10 cellular contexts compared by ENCODE assay signal in the genomic region with DNA sequence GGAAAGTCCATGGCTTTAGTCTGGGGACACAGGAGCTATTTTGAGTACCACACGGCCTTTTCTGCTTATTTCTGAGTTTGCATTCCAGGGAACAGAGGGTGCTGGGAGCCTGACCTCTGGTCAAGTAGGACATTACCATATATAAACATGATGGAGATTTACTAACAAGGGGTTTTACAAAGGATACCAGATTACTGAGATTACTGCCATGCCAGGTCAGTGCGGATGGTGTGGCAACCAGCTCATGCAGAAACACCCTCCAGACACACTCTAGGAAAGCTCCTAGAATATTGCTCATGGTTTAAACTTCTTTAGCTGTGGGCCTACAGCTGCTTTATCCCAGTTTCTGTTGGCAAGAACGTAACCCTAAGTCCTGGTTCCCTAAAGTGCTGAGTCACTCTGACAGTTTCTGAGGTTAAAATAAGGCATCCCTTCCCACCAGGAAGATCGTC. TPM values are rescaled to one million over a fixed set of nuclear protein-coding genes. Genes with fewer than 3 reads are reported as not detected.
DNase-seq lines count a peak whose midpoint lies in the region; ATAC-seq and TF ChIP-seq lines count a peak whose summit lies in the region.
"Had no signal": no experiment of that assay in that cellular context is flagged by ENCODE, and none has a peak within 500 bp of the region (broad histone marks: within the 10 kb centered on the region; RNA-seq: fewer than 3 reads in every experiment).

No MANE protein-coding gene starts in this region.

- H3K9me3 ChIP-seq in liver (ENCODE audit: control insufficient read depth in 4 of 4, low read length in 3 of 4) (no peaks in the 10 kb centered on the region), OCI-LY7 (ENCODE audit: low read length) (no peaks in the 10 kb centered on the region)
- H3K9me3 ChIP-seq: Peyer's patch had no signal

- POLR2A ChIA-PET in OCI-LY7 (lab: Charles Lee) (interaction anchor here (0.5 kb wide), 1 partner anchor 11 kb away, joined by 3 read pairs; no protein-coding TSS in a partner anchor), RWPE1 (lab: Yijun Ruan, JAX; ENCODE audit: low non-redundant PET) (no interaction called here)

- CTCF ChIA-PET in OCI-LY7 (lab: Charles Lee; ENCODE audit: unreplicated experiment) (no interaction called here), RWPE1 (lab: Yijun Ruan, JAX) (no interaction called here)

- no peaks in the 10 kb centered on the region for H4K20me1 ChIP-seq in OCI-LY7 (ENCODE audit: insufficient read depth, low read length)

- intact Hi-C loops in Right ventricle myocardium inferior (cut with DNase I): loop anchor here (10.0 kb wide), 1 partner anchor 51 kb away; a partner anchor contains a TSS
- intact Hi-C loops in cardiac septum (cut with DNase I): no loop called here
- intact Hi-C loops in OCI-LY7 (cut with micrococcal nuclease; ENCODE audit: unreplicated experiment): no loop called here

- no peak overlapping the region for H3K4me3 ChIP-seq in liver (ENCODE audit: low read depth in 1 of 3, low read length in 3 of 3)
- H3K4me3 ChIP-seq in OCI-LY7 (ENCODE audit: low read depth, low read length, poor library complexity, severe bottlenecking): no peak overlapping the region
- H3K4me3 ChIP-seq: Peyer's patch had no signal

- no peak overlapping the region for H2AFZ ChIP-seq in OCI-LY7 (ENCODE audit: low read length)

- TF ChIP-seq CTCF in liver (IDR thresholded peaks at IDR 0.05; ENCODE audit: low read depth, low read length, missing input control) (no peak), OCI-LY7 (conservative IDR thresholded peaks at IDR 0.05; ENCODE audit: low read length) (no peak), RWPE1 (conservative IDR thresholded peaks at IDR 0.05; ENCODE audit: low read depth) (no peak)

- no peaks in the 10 kb centered on the region for H3K27me3 ChIP-seq in liver (ENCODE audit: control insufficient read depth in 4 of 4, insufficient read depth in 4 of 4, low read length in 3 of 4)
- H3K27me3 ChIP-seq: Peyer's patch had no signal

- H3K4me1 ChIP-seq in liver (ENCODE audit: control insufficient read depth in 4 of 4, insufficient read depth in 4 of 4, low read length in 3 of 4) (no peaks in the 10 kb centered on the region), OCI-LY7 (ENCODE audit: insufficient read depth, low read length, poor library complexity, severe bottlenecking) (no peaks in the 10 kb centered on the region)
- H3K4me1 ChIP-seq: Peyer's patch had no signal

- H3K9me2 ChIP-seq in OCI-LY7 (ENCODE audit: insufficient read depth, low read length): no peaks in the 10 kb centered on the region; the same call in 1 of the 2 replicates

- BruUV-seq in OCI-LY7 (replicated peaks; lab: Mats Ljungman, UMichigan): no TSS peak

- DNase-seq in Right ventricle myocardium inferior (ENCODE audit: missing footprints): no peak
- no peak for DNase-seq in cardiac septum (ENCODE audit: low spot score)
- DNase-seq in dedifferentiated amniotic fluid mesenchymal stem cell (ENCODE audit: extremely low spot score): peak; percentile 78
- DNase-seq in NCI-H2081 treated with DMSO at 0.1 percent for 48 hours (lab: John Stamatoyannopoulos, UW): no peak
- no peak for DNase-seq in NCI-H1417 treated with DMSO at 0.1 percent for 48 hours (lab: John Stamatoyannopoulos, UW)
- no peak for DNase-seq in OCI-LY7 (ENCODE audit: low spot score)
- no peak for DNase-seq in RWPE1 (ENCODE audit: low spot score)
- DNase-seq: 8988T, Peyer's patch had no signal

- WGBS in liver: 70% methylated on average over 4 of the region's 4 CpGs

- H3K27ac ChIP-seq in liver (ENCODE audit: low read depth in 1 of 2, low read length in 2 of 2) (no peak overlapping the region), OCI-LY7 (ENCODE audit: low read depth, low read length, poor library complexity, severe bottlenecking) (no peak overlapping the region), RWPE1 (no peak overlapping the region)

- H3K36me3 ChIP-seq in liver (ENCODE audit: control insufficient read depth in 4 of 4, insufficient read depth in 3 of 4, low read depth in 1 of 4, low read length in 3 of 4) (no peaks in the 10 kb centered on the region), OCI-LY7 (ENCODE audit: insufficient read depth, low read length) (no peaks in the 10 kb centered on the region)
- H3K36me3 ChIP-seq: Peyer's patch had no signal

- H3K4me2 ChIP-seq in OCI-LY7 (ENCODE audit: low read length): no peak overlapping the region

- no peaks in the 10 kb centered on the region for H3K79me2 ChIP-seq in OCI-LY7 (ENCODE audit: insufficient read depth, low read depth, low read length)

- TF ChIP-seq RAD21 in liver (IDR thresholded peaks at IDR 0.05): no peak

- no peak overlapping the region for H3K9ac ChIP-seq in liver (ENCODE audit: low read depth in 1 of 2, low read length in 2 of 2)

- peak; percentile 65 for ATAC-seq in Right ventricle myocardium inferior

TF ChIP-seq in liver, 16 proteins besides CTCF, POLR2A, EP300 and RAD21:
- TF ChIP-seq SP1 (IDR thresholded peaks at IDR 0.05) (peak; percentile 3), GABPA (IDR thresholded peaks at IDR 0.05 in 1 of 2, conservative IDR thresholded peaks at IDR 0.05 in 1 of 2) (no peak), HNF4G (IDR thresholded peaks at IDR 0.05) (no peak), FOXA2 (IDR thresholded peaks at IDR 0.05) (no peak), YY1 (IDR thresholded peaks at IDR 0.05) (no peak), RXRA (IDR thresholded peaks at IDR 0.05) (peak in 1 of 2 donors; percentile 20), NR2F2 (IDR thresholded peaks at IDR 0.05) (peak; percentile 84)
- TF ChIP-seq, protein P1, sequence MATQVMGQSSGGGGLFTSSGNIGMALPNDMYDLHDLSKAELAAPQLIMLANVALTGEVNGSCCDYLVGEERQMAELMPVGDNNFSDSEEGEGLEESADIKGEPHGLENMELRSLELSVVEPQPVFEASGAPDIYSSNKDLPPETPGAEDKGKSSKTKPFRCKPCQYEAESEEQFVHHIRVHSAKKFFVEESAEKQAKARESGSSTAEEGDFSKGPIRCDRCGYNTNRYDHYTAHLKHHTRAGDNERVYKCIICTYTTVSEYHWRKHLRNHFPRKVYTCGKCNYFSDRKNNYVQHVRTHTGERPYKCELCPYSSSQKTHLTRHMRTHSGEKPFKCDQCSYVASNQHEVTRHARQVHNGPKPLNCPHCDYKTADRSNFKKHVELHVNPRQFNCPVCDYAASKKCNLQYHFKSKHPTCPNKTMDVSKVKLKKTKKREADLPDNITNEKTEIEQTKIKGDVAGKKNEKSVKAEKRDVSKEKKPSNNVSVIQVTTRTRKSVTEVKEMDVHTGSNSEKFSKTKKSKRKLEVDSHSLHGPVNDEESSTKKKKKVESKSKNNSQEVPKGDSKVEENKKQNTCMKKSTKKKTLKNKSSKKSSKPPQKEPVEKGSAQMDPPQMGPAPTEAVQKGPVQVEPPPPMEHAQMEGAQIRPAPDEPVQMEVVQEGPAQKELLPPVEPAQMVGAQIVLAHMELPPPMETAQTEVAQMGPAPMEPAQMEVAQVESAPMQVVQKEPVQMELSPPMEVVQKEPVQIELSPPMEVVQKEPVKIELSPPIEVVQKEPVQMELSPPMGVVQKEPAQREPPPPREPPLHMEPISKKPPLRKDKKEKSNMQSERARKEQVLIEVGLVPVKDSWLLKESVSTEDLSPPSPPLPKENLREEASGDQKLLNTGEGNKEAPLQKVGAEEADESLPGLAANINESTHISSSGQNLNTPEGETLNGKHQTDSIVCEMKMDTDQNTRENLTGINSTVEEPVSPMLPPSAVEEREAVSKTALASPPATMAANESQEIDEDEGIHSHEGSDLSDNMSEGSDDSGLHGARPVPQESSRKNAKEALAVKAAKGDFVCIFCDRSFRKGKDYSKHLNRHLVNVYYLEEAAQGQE (IDR thresholded peaks at IDR 0.05): no peak
- TF ChIP-seq, protein P2, sequence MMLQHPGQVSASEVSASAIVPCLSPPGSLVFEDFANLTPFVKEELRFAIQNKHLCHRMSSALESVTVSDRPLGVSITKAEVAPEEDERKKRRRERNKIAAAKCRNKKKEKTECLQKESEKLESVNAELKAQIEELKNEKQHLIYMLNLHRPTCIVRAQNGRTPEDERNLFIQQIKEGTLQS (IDR thresholded peaks at IDR 0.05): no peak
- TF ChIP-seq, protein P3, sequence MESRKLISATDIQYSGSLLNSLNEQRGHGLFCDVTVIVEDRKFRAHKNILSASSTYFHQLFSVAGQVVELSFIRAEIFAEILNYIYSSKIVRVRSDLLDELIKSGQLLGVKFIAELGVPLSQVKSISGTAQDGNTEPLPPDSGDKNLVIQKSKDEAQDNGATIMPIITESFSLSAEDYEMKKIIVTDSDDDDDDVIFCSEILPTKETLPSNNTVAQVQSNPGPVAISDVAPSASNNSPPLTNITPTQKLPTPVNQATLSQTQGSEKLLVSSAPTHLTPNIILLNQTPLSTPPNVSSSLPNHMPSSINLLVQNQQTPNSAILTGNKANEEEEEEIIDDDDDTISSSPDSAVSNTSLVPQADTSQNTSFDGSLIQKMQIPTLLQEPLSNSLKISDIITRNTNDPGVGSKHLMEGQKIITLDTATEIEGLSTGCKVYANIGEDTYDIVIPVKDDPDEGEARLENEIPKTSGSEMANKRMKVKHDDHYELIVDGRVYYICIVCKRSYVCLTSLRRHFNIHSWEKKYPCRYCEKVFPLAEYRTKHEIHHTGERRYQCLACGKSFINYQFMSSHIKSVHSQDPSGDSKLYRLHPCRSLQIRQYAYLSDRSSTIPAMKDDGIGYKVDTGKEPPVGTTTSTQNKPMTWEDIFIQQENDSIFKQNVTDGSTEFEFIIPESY (IDR thresholded peaks at IDR 0.05): no peak
- TF ChIP-seq, protein P4, sequence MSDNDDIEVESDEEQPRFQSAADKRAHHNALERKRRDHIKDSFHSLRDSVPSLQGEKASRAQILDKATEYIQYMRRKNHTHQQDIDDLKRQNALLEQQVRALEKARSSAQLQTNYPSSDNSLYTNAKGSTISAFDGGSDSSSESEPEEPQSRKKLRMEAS (IDR thresholded peaks at IDR 0.05): no peak

RNA-seq across cellular contexts. Expression of a gene that starts 54.3 kb away (rescaled TPM):
- total RNA-seq in Right ventricle myocardium inferior: 2.2 TPM
- 0.67 TPM for total RNA-seq in cardiac septum
- 10 to 100 TPM; 44.3 to 52.2 TPM for total RNA-seq in liver
- polyA plus RNA-seq in liver: 10 to 100 TPM; 30.0 to 39.5 TPM
- not detected in 2 replicates for total RNA-seq in OCI-LY7 (2014; rRNA removed; shearing (Covaris generic))
- total RNA-seq in OCI-LY7 (2022): not detected in 2 replicates

Comparison
In these comparisons a context has a peak if more than half of its experiments do, and no peak if none do; other contexts are left out.
1. RNA of a gene that starts 54.3 kb away (total RNA-seq): 44.3 to 52.2 TPM in liver; 2.2 TPM in Right ventricle myocardium inferior (single experiment), 0.67 TPM in cardiac septum (single experiment) and not detected in OCI-LY7; every median in the first group is over 10 times any median in the second.